ENCODE assay signal across 10 cellular contexts in the genomic region with DNA sequence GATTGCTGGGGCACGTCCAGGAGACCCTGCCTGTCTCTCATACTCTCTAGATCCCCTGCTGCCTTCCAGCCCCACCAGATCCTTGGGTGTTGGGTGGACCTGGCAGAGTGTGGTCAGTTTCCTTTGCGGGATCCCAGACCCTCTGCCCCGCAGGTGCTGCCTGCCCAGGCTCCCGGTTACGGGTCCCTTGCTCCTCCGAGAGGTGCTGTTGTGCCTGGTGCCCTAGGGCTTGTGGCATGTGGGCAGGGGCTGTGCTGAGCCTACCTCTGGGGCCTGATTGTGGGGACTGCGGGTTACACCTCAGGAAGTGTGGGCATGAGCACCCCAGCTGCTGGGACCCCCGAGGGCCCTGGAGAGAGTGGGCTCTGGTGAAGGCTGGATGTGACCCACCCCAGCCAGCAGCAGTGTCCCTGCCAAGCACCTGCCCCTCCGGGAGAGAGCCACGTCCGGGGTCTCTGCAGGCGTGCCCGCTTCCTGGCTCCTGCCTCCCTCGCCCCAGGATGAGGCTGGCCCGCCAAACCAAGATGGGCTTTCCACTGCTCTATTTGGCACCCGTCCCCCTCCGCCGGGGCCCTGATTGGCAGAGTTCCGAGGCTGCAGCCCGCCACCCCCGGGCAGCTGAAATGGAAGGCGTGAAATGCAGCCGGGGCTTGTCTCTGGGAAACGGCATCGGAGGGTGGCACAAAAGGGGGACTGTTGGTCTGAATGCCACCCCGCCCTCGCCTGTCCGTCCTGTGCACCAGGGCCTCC. TPM values are rescaled to one million over a fixed set of nuclear protein-coding genes. Genes with fewer than 3 reads are reported as not detected.
DNase-seq lines count a peak whose midpoint lies in the region; ATAC-seq and TF ChIP-seq lines count a peak whose summit lies in the region.
"Had no signal": no experiment of that assay in that cellular context is flagged by ENCODE, and none has a peak within 500 bp of the region (broad histone marks: within the 10 kb centered on the region; RNA-seq: fewer than 3 reads in every experiment).

No MANE protein-coding gene starts in this region.

- no peaks in the 10 kb centered on the region for H3K9me2 ChIP-seq in DOHH2 (replicated peaks; ENCODE audit: control insufficient read depth, low read length)

- peak overlapping the region; percentile 45 for H3K4me2 ChIP-seq in DOHH2 (ENCODE audit: low read length)

- H3K27ac ChIP-seq in DOHH2 (ENCODE audit: low read depth, low read length) (no peak overlapping the region), colonic mucosa (no peak overlapping the region)

- TF ChIP-seq CTCF in DOHH2 (IDR thresholded peaks at IDR 0.05; ENCODE audit: low read depth, low read length, poor library complexity, severe bottlenecking) (no peak), foreskin fibroblast (IDR thresholded peaks at IDR 0.05; ENCODE audit: low read depth, low read length) (no peak), colonic mucosa (IDR thresholded peaks at IDR 0.05) (no peak)

- H3K9ac ChIP-seq in colonic mucosa (ENCODE audit: low read depth in 2 of 2, low read length in 2 of 2) = no peak overlapping the region

- H3K4me1 ChIP-seq in DOHH2 (ENCODE audit: control insufficient read depth, low read length) = peaks cover 52% of the 10 kb centered on the region
- H3K4me1 ChIP-seq in colonic mucosa = peaks cover 6% of the 10 kb centered on the region

- peaks cover 14 to 16% of the 10 kb centered on the region in 2 donors for H3K4me1 Mint-ChIP-seq in effector memory CD8-positive, alpha-beta T cell (ENCODE audit: low read depth in 2 of 2)

- H3K4me3 ChIP-seq in DOHH2 (ENCODE audit: low read length) (0 out of 2 replicates have a peak overlapping the region, but pooled peaks have one; percentile 14), foreskin fibroblast (ENCODE audit: low read depth in 1 of 2, low read length in 2 of 2) (no peak overlapping the region), colonic mucosa (no peak overlapping the region)

- peak overlapping the region in 1 of 2 donors; percentile 75 for H3K27ac Mint-ChIP-seq in effector memory CD8-positive, alpha-beta T cell

- peaks cover 26% of the 10 kb centered on the region for H3K79me2 ChIP-seq in DOHH2 (ENCODE audit: control insufficient read depth, low read length)

- H3K27me3 Mint-ChIP-seq in effector memory CD8-positive, alpha-beta T cell = peaks cover 4 to 19% of the 10 kb centered on the region in 2 donors

- H3K36me3 Mint-ChIP-seq in effector memory CD8-positive, alpha-beta T cell (ENCODE audit: insufficient read depth) = no peaks in the 10 kb centered on the region

- intact Hi-C loops in posterior cingulate gyrus (cut with DNase I) = no loop called here
- intact Hi-C loops in colonic mucosa (cut with DNase I) = no loop called here

- H3K36me3 ChIP-seq in DOHH2 (ENCODE audit: control insufficient read depth, low read length) = no peaks in the 10 kb centered on the region
- H3K36me3 ChIP-seq in colonic mucosa = no peaks in the 10 kb centered on the region

- no peaks in the 10 kb centered on the region for H3K9me3 Mint-ChIP-seq in effector memory CD8-positive, alpha-beta T cell

- H3F3A ChIP-seq in DOHH2 (ENCODE audit: control insufficient read depth, insufficient read depth) = peaks cover 9% of the 10 kb centered on the region

- H3K4me3 Mint-ChIP-seq in effector memory CD8-positive, alpha-beta T cell = peak overlapping the region; percentile 65 to 66

- DNase-seq in RPMI7951 (ENCODE audit: low read depth) (peak; percentile 41), posterior cingulate gyrus (peak; percentile 35 to 92 (median 52)), foreskin fibroblast (no peak), NK-92 (lab: John Stamatoyannopoulos, UW; ENCODE audit: unreplicated experiment) (no peak), NCI-H510A treated with DMSO at 0.1 percent for 48 hours (lab: John Stamatoyannopoulos, UW) (no peak), colonic mucosa (no peak)
- DNase-seq in effector memory CD8-positive, alpha-beta T cell = no peak
- DNase-seq: activated CD4-positive, CD25-positive, alpha-beta regulatory T cell treated with anti-CD3 and anti-CD28 coated beads, Interleukin-2, amount 50 U/mL, for 72 hours; KG1 had no signal

- peaks cover 2% of the 10 kb centered on the region; the same call in 1 of the 2 replicates for H3K9me3 ChIP-seq in DOHH2 (ENCODE audit: control insufficient read depth, insufficient read depth, low read length)
- H3K9me3 ChIP-seq in colonic mucosa = no peaks in the 10 kb centered on the region

- peak; percentile 47 for ATAC-seq in effector memory CD8-positive, alpha-beta T cell (replicated peaks)

- H3K27me3 ChIP-seq in DOHH2 (ENCODE audit: control insufficient read depth, low read length) (no peaks in the 10 kb centered on the region), colonic mucosa (no peaks in the 10 kb centered on the region)

- peaks cover 5% of the 10 kb centered on the region for H4K20me1 ChIP-seq in DOHH2 (ENCODE audit: control insufficient read depth, insufficient read depth, low read depth, low read length)

RNA-seq across cellular contexts. Expression of gene CLIP2, which starts 17.0 kb away (rescaled TPM):
- total RNA-seq in RPMI7951 (2014; rRNA removed; shearing (Covaris generic)) = 7.8 and 12.0 TPM in 2 replicates
- total RNA-seq in colonic mucosa = 10 to 100 TPM; 77.8 to 81.6 TPM

RNA-seq across cellular contexts. Expression of gene RFC2, which starts 52.0 kb away (rescaled TPM):
- 68.5 and 75.1 TPM in 2 replicates for total RNA-seq in RPMI7951 (2014; rRNA removed; shearing (Covaris generic))
- 10 to 100 TPM; 18.5 to 43.8 TPM for total RNA-seq in colonic mucosa

Comparison
In these comparisons a context has a peak if more than half of its experiments do, and no peak if none do; other contexts are left out.
1. DNase-seq: peak in RPMI7951 (single experiment) and posterior cingulate gyrus (10 of 10); none in effector memory CD8-positive, alpha-beta T cell (0 of 3), foreskin fibroblast (0 of 2), NK-92 (single experiment), NCI-H510A treated with DMSO at 0.1 percent for 48 hours (single experiment) and colonic mucosa (single experiment).